21 cellular contexts compared by ENCODE assay signal in the genomic region with DNA sequence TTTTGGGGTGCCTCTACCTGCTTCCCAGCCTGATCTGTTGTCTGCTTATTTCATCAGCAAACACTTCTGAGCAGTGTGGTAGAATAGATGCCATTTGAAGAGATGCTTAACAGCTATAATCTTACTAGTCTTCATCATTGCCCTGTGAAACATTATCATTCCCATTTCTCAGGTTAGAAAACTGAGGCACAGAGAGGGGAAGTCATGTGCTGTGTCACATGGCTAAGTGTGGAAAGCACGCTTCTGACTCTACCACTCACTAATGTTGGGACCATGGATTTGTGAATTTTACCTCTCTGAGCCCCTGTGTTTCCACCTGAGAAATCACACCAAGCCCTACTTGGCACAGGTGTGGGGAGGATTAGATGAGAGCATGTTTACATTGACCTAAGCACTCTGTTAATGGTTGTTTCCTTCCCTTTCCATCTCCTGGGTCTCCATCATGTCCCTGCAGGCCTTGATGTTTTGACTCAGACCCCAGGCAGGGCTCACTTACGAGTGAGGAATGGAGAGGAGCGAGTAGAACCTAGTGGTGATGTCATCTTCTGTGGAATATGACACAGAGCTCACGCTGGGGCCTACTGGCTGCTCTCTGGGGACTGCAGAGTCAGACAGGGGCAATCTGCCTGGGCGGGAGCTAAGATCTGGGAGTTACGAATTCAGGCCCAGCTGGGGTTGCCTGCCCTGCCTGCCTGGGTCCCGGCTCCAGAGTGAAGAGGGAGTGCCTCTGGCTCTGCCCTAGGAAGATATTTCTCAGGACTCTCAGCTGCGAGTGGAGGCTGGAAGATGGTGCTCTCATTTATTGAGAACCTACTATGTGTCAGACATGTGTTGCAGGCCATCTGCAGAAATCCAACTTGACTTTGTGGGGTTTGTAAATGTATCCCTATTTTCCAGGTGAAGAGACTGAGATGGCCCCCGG.
DNase-seq lines count a peak whose midpoint lies in the region; ATAC-seq and TF ChIP-seq lines count a peak whose summit lies in the region.
"Had no signal": no experiment of that assay in that cellular context is flagged by ENCODE, and none has a peak within 500 bp of the region (broad histone marks: within the 10 kb centered on the region; RNA-seq: fewer than 3 reads in every experiment).

No MANE protein-coding gene starts in this region.

- no peak overlapping the region for H3K4me2 ChIP-seq in IMR-90 (ENCODE audit: low read depth, low read length)

- no peak overlapping the region for H2AK5ac ChIP-seq in IMR-90 (ENCODE audit: low read depth, low read length)

- H3K9me3 ChIP-seq in IMR-90 (ENCODE audit: control insufficient read depth, insufficient read depth, low read length), result no peaks in the 10 kb centered on the region
- H3K9me3 ChIP-seq: Caco-2, lower lobe of right lung, SJSA1, upper lobe of left lung had no signal

- H2AFZ ChIP-seq in IMR-90 (replicated peaks; ENCODE audit: low read length, poor library complexity), result no peak overlapping the region

- H4K91ac ChIP-seq in IMR-90 (ENCODE audit: insufficient read depth, low read depth, low read length), result no peak overlapping the region

- dilution Hi-C loops in IMR-90 (cut with HindIII; ENCODE audit: low sequenced_read_pairs, unreplicated experiment), result no loop called here

- peaks cover 0 to 1% (median 0%) of the 10 kb centered on the region in 6 donors for H3K9me3 Mint-ChIP-seq in immature natural killer cell
- H3K9me3 Mint-ChIP-seq: activated CD4-positive, alpha-beta memory T cell treated with anti-CD3 and anti-CD28 coated beads, Interleukin-2, amount 10 ng/mL, durations not matched to agents 7 days and 5 days; activated T-helper 17 cell treated with anti-CD3 and anti-CD28 coated beads, Interleukin-2, amount 50 U/mL, for 72 hours; nephron had no signal

- 0% methylated on average over 1 of the region's 9 CpGs; no CpG with 5 or more reads in 1 of the 2 experiments for WGBS in IMR-90 (ENCODE audit: extremely low coverage in 2 of 2, insufficient read length in 1 of 2), 2 experiments

- CTCF ChIA-PET in IMR-90 (lab: Yijun Ruan, JAX), result no interaction called here

- BruUV-seq in IMR-90 (replicated peaks; lab: Mats Ljungman, UMichigan), result no TSS peak

- H3K9me1 ChIP-seq in IMR-90 (ENCODE audit: insufficient read depth, low read length), result no peaks in the 10 kb centered on the region

- in situ Hi-C loops in IMR-90 (cut with MboI; ENCODE audit: low sequenced_read_pairs), result no loop called here

- intact Hi-C loops in IMR-90 (cut with micrococcal nuclease), result no loop called here
- intact Hi-C loops in left cardiac atrium (cut with DNase I), result no loop called here

- no peak overlapping the region for H3K4me3 Mint-ChIP-seq in immature natural killer cell
- H3K4me3 Mint-ChIP-seq: activated CD4-positive, alpha-beta memory T cell treated with anti-CD3 and anti-CD28 coated beads, Interleukin-2, amount 10 ng/mL, durations not matched to agents 7 days and 5 days; activated T-helper 17 cell treated with anti-CD3 and anti-CD28 coated beads, Interleukin-2, amount 50 U/mL, for 72 hours; nephron had no signal

- no peak overlapping the region for H2BK120ac ChIP-seq in IMR-90 (ENCODE audit: low read depth, low read length)

- H3K36me3 Mint-ChIP-seq in immature natural killer cell, result no peaks in the 10 kb centered on the region

- POLR2A ChIA-PET in IMR-90 (lab: Charles Lee; ENCODE audit: unreplicated experiment), result no interaction called here

- ATAC-seq in IMR-90 (ENCODE audit: low read depth) (no peak), GM18498 (IDR thresholded peaks at IDR 0.05; ENCODE audit: unreplicated experiment) (no peak), left cardiac atrium (no peak)
- ATAC-seq: activated T-helper 17 cell treated with anti-CD3 and anti-CD28 coated beads, Interleukin-2, amount 50 U/mL, for 72 hours; lower lobe of right lung had no signal

- no peak overlapping the region for H3K4me3 ChIP-seq in IMR-90 (ENCODE audit: insufficient read depth, low read depth, low read length)
- H3K4me3 ChIP-seq: coronary artery, lower lobe of right lung, SJSA1, upper lobe of left lung had no signal

- no peak overlapping the region for H3K27ac Mint-ChIP-seq in immature natural killer cell
- H3K27ac Mint-ChIP-seq: activated CD4-positive, alpha-beta memory T cell treated with anti-CD3 and anti-CD28 coated beads, Interleukin-2, amount 10 ng/mL, durations not matched to agents 7 days and 5 days; activated T-helper 17 cell treated with anti-CD3 and anti-CD28 coated beads, Interleukin-2, amount 50 U/mL, for 72 hours; nephron had no signal

- no peaks in the 10 kb centered on the region for H3K4me1 ChIP-seq in IMR-90 (ENCODE audit: control insufficient read depth, insufficient read depth, low read length)
- H3K4me1 ChIP-seq: Caco-2, lower lobe of right lung, SJSA1, upper lobe of left lung had no signal

- H4K8ac ChIP-seq in IMR-90 (ENCODE audit: low read depth in 2 of 2, low read length in 2 of 2), result no peak overlapping the region

- no peaks in the 10 kb centered on the region for H4K20me1 ChIP-seq in IMR-90 (ENCODE audit: insufficient read depth, low read length)

- no peak for TF ChIP-seq RAD21 in IMR-90 (IDR thresholded peaks at IDR 0.05; ENCODE audit: low read length)

- no peak overlapping the region for H2BK15ac ChIP-seq in IMR-90 (ENCODE audit: low read depth, low read length)

- no peak overlapping the region for H3K4ac ChIP-seq in IMR-90 (ENCODE audit: low read depth, low read length)

- no peaks in the 10 kb centered on the region for H3K36me3 ChIP-seq in IMR-90 (ENCODE audit: control insufficient read depth, insufficient read depth, low read length)
- H3K36me3 ChIP-seq: lower lobe of right lung, SJSA1, upper lobe of left lung had no signal

- H3K27me3 Mint-ChIP-seq in immature natural killer cell (ENCODE audit: low read depth in 3 of 3), result peaks cover 2 to 22% (median 7%) of the 10 kb centered on the region in 3 donors

- no peak overlapping the region for H3K27ac ChIP-seq in IMR-90 (ENCODE audit: insufficient read depth, low read length)
- H3K27ac ChIP-seq: coronary artery, lower lobe of right lung, SJSA1, upper lobe of left lung had no signal

- H3K14ac ChIP-seq in IMR-90 (replicated peaks; ENCODE audit: low read depth, low read length), result no peak overlapping the region

- peaks cover 5 to 16% of the 10 kb centered on the region in 2 donors for H3K4me1 Mint-ChIP-seq in immature natural killer cell
- H3K4me1 Mint-ChIP-seq: nephron had no signal

- H3K23ac ChIP-seq in IMR-90 (ENCODE audit: low read depth, low read length), result no peak overlapping the region

- no peak overlapping the region for H4K5ac ChIP-seq in IMR-90 (ENCODE audit: low read depth, low read length)

- H2BK5ac ChIP-seq in IMR-90 (ENCODE audit: low read depth, low read length, poor library complexity, severe bottlenecking), result no peak overlapping the region

- DNase-seq in DMS53 (lab: John Stamatoyannopoulos, UW) (peak; percentile 30), DMS53 treated with DMSO at 0.1 percent for 48 hours (lab: John Stamatoyannopoulos, UW; ENCODE audit: unreplicated experiment) (no peak), IMR-90 (peak; percentile 4), SK-N-DZ (ENCODE audit: low spot score) (peak; percentile 36), left kidney (ENCODE audit: low read depth, low spot score) (peak; percentile 17), immature natural killer cell (no peak), left cardiac atrium (no peak)
- DNase-seq: activated CD4-positive, alpha-beta memory T cell treated with anti-CD3 and anti-CD28 coated beads, Interleukin-2, amount 10 ng/mL, durations not matched to agents 7 days and 5 days; amygdala; Caco-2; erythroblast; GOT3; lower lobe of right lung; NCI-H1105 treated with DMSO at 0.1 percent for 48 hours; stimulated activated CD4-positive, alpha-beta T cell treated with anti-CD3 and anti-CD28 coated beads, Interleukin-4, amount 100 ng/mL, for 1 hour; upper lobe of left lung had no signal

- no peak overlapping the region for H3K56ac ChIP-seq in IMR-90 (ENCODE audit: extremely low read depth, insufficient read depth, low read length)

- H2AK9ac ChIP-seq in IMR-90 (replicated peaks; ENCODE audit: low read depth, low read length, poor library complexity), result no peak overlapping the region

- TF ChIP-seq POLR2A in IMR-90 (IDR thresholded peaks at IDR 0.05; ENCODE audit: low read depth, low read length), result no peak

- no peak overlapping the region for H2BK20ac ChIP-seq in IMR-90 (ENCODE audit: low read depth, low read length)

- no peak for TF ChIP-seq CTCF in IMR-90 (conservative IDR thresholded peaks at IDR 0.05; ENCODE audit: low read depth, low read length)

- H3K9ac ChIP-seq in IMR-90 (ENCODE audit: low read depth, low read length), result no peak overlapping the region

- H3K27me3 ChIP-seq in IMR-90 (ENCODE audit: control insufficient read depth, insufficient read depth, low read length), result peaks cover 28% of the 10 kb centered on the region

- no peak overlapping the region for H3K18ac ChIP-seq in IMR-90 (ENCODE audit: low read depth, low read length)

- H3K79me1 ChIP-seq in IMR-90 (ENCODE audit: low read depth in 1 of 2, low read length in 2 of 2), result no peaks in the 10 kb centered on the region

TF ChIP-seq in IMR-90, 13 proteins besides CTCF, POLR2A, EP300 and RAD21 (continues in another document):
- TF ChIP-seq SMC3 (IDR thresholded peaks at IDR 0.05; ENCODE audit: low read depth, low read length) (no peak), MAFK (IDR thresholded peaks at IDR 0.05; ENCODE audit: low read depth, low read length) (no peak), RFX5 (IDR thresholded peaks at IDR 0.05; ENCODE audit: low read depth, low read length) (no peak), NFE2L2 (IDR thresholded peaks at IDR 0.05; ENCODE audit: low read depth, low read length) (no peak), MXI1 (IDR thresholded peaks at IDR 0.05; ENCODE audit: borderline replicate concordance, low read depth, low read length) (no peak), FOS (IDR thresholded peaks at IDR 0.05; ENCODE audit: low read depth, low read length) (no peak)
- TF ChIP-seq, protein P1, sequence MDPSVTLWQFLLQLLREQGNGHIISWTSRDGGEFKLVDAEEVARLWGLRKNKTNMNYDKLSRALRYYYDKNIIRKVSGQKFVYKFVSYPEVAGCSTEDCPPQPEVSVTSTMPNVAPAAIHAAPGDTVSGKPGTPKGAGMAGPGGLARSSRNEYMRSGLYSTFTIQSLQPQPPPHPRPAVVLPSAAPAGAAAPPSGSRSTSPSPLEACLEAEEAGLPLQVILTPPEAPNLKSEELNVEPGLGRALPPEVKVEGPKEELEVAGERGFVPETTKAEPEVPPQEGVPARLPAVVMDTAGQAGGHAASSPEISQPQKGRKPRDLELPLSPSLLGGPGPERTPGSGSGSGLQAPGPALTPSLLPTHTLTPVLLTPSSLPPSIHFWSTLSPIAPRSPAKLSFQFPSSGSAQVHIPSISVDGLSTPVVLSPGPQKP (IDR thresholded peaks at IDR 0.05; ENCODE audit: borderline replicate concordance, low read depth, low read length), result no peak
- TF ChIP-seq, protein P2, sequence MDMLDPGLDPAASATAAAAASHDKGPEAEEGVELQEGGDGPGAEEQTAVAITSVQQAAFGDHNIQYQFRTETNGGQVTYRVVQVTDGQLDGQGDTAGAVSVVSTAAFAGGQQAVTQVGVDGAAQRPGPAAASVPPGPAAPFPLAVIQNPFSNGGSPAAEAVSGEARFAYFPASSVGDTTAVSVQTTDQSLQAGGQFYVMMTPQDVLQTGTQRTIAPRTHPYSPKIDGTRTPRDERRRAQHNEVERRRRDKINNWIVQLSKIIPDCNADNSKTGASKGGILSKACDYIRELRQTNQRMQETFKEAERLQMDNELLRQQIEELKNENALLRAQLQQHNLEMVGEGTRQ (IDR thresholded peaks at IDR 0.05; ENCODE audit: low read depth, low read length), result no peak

Comparison
In these comparisons a context has a peak if more than half of its experiments do, and no peak if none do; other contexts are left out.
1. DNase-seq: peak in DMS53 (single experiment), IMR-90 (single experiment), SK-N-DZ (single experiment) and left kidney (single experiment); none in DMS53 treated with DMSO at 0.1 percent for 48 hours (single experiment), immature natural killer cell (0 of 3) and left cardiac atrium (single experiment).